Comparison of ENCODE assay signal across 24 cellular contexts in genomic region chr10:123865350-123865749, GRCh38. TPM values are rescaled to one million over a fixed set of nuclear protein-coding genes. Genes with fewer than 3 reads are reported as not detected.
DNase-seq lines count a peak whose midpoint lies in the region; ATAC-seq and TF ChIP-seq lines count a peak whose summit lies in the region.
"Had no signal": no experiment of that assay in that cellular context is flagged by ENCODE, and none has a peak within 500 bp of the region (broad histone marks: within the 10 kb centered on the region; RNA-seq: fewer than 3 reads in every experiment).

No MANE protein-coding gene starts in this region.

- no peaks in the 10 kb centered on the region for H3K4me1 ChIP-seq in right atrium auricular region
- H3K4me1 ChIP-seq in muscle layer of duodenum (ENCODE audit: control insufficient read depth in 1 of 2, insufficient read depth in 2 of 2, low read length in 2 of 2): peaks cover 15 to 17% of the 10 kb centered on the region in 2 donors
- peaks cover 87% of the 10 kb centered on the region for H3K4me1 ChIP-seq in stomach smooth muscle (ENCODE audit: control insufficient read depth, insufficient read depth, low read length)
- peaks cover 0 to 5% of the 10 kb centered on the region in 2 donors for H3K4me1 ChIP-seq in breast epithelium
- H3K4me1 ChIP-seq: HAP-1, SJSA1 had no signal

- ATAC-seq in Right ventricle myocardium inferior (no peak), GM18520 (IDR thresholded peaks at IDR 0.05; ENCODE audit: unreplicated experiment) (no peak)
- ATAC-seq in naive thymus-derived CD8-positive, alpha-beta T cell: no peak
- ATAC-seq: Panc1 had no signal

- no peak for TF ChIP-seq POLR2A in breast epithelium (IDR thresholded peaks at IDR 0.05)

- CTCF ChIA-PET in activated CD4-positive, alpha-beta T cell treated with anti-CD3 and anti-CD28 coated beads, Interleukin-2, amount 10 ng/mL, durations not matched to agents 7 days and 5 days (lab: Charles Lee): no interaction called here

- DNase-seq in right atrium auricular region (ENCODE audit: low spot score) (peak; percentile 53), Right ventricle myocardium inferior (ENCODE audit: missing footprints) (no peak), breast epithelium (ENCODE audit: low spot score in 2 of 2) (no peak)
- no peak for DNase-seq in naive thymus-derived CD8-positive, alpha-beta T cell
- DNase-seq in activated CD4-positive, alpha-beta T cell treated with anti-CD3 and anti-CD28 coated beads, Interleukin-2, amount 10 ng/mL, durations not matched to agents 7 days and 5 days: no peak
- DNase-seq: AML-193, COR-L47, DMS 273 treated with DMSO at 0.1 percent for 48 hours, DND-41, Karpas-422, NCI-H146, NCI-H2081 treated with DMSO at 0.1 percent for 48 hours, NCI-H446 treated with DMSO at 0.1 percent for 48 hours, NCI-H69 had no signal

- H3K27me3 ChIP-seq in right atrium auricular region: no peaks in the 10 kb centered on the region
- no peaks in the 10 kb centered on the region for H3K27me3 ChIP-seq in muscle layer of duodenum (ENCODE audit: low read depth, low read length)
- no peaks in the 10 kb centered on the region for H3K27me3 ChIP-seq in stomach smooth muscle (ENCODE audit: control insufficient read depth in 1 of 2, insufficient read depth in 2 of 2, low read length in 2 of 2)
- H3K27me3 ChIP-seq in breast epithelium: no peaks in the 10 kb centered on the region
- H3K27me3 ChIP-seq: SJSA1 had no signal

- no peak overlapping the region for H3K4me3 ChIP-seq in right atrium auricular region
- H3K4me3 ChIP-seq in muscle layer of duodenum (ENCODE audit: low read depth in 1 of 2, low read length in 2 of 2): peak overlapping the region in 1 of 2 donors; percentile 20
- peak overlapping the region in 1 of 2 donors; percentile 55 for H3K4me3 ChIP-seq in stomach smooth muscle (ENCODE audit: low read length in 2 of 2)
- no peak overlapping the region for H3K4me3 ChIP-seq in breast epithelium
- H3K4me3 ChIP-seq: HAP-1, SJSA1 had no signal

- H3K9me3 ChIP-seq in right atrium auricular region (no peaks in the 10 kb centered on the region), muscle layer of duodenum (ENCODE audit: control insufficient read depth in 1 of 2, low read length in 2 of 2) (no peaks in the 10 kb centered on the region), stomach smooth muscle (ENCODE audit: control insufficient read depth in 2 of 2, low read length in 2 of 2) (no peaks in the 10 kb centered on the region), breast epithelium (no peaks in the 10 kb centered on the region)
- H3K9me3 ChIP-seq: HAP-1, SJSA1 had no signal

- H3K27ac ChIP-seq in right atrium auricular region (peak overlapping the region in 1 of 2 donors; percentile 0), muscle layer of duodenum (ENCODE audit: low read length) (peak overlapping the region; percentile 84), stomach smooth muscle (ENCODE audit: low read length) (peak overlapping the region; percentile 99), breast epithelium (no peak overlapping the region)
- H3K27ac ChIP-seq: 22Rv1, SJSA1 had no signal

- H3K9me3 Mint-ChIP-seq in naive thymus-derived CD8-positive, alpha-beta T cell: no peaks in the 10 kb centered on the region
- H3K9me3 Mint-ChIP-seq in activated CD4-positive, alpha-beta T cell treated with anti-CD3 and anti-CD28 coated beads, Interleukin-2, amount 10 ng/mL, durations not matched to agents 7 days and 5 days: no peaks in the 10 kb centered on the region

- H3K27me3 Mint-ChIP-seq in naive thymus-derived CD8-positive, alpha-beta T cell: peaks cover 0 to 41% (median 7%) of the 10 kb centered on the region in 5 donors
- H3K27me3 Mint-ChIP-seq in activated CD4-positive, alpha-beta T cell treated with anti-CD3 and anti-CD28 coated beads, Interleukin-2, amount 10 ng/mL, durations not matched to agents 7 days and 5 days: no peaks in the 10 kb centered on the region

- H3K36me3 ChIP-seq in right atrium auricular region (no peaks in the 10 kb centered on the region), muscle layer of duodenum (ENCODE audit: control insufficient read depth in 1 of 2, insufficient read depth in 2 of 2, low read length in 2 of 2) (peaks cover 0 to 5% of the 10 kb centered on the region in 2 donors), stomach smooth muscle (ENCODE audit: control insufficient read depth in 2 of 2, insufficient read depth in 2 of 2, low read length in 2 of 2) (peaks cover 6 to 14% of the 10 kb centered on the region in 2 donors), breast epithelium (no peaks in the 10 kb centered on the region)
- H3K36me3 ChIP-seq: HAP-1, SJSA1 had no signal

- H3K9ac ChIP-seq in stomach smooth muscle (ENCODE audit: low read length in 2 of 2): peak overlapping the region; percentile 84 to 86

- H3K27ac Mint-ChIP-seq in naive thymus-derived CD8-positive, alpha-beta T cell: peak overlapping the region in 1 of 10 donors; percentile 34
- H3K27ac Mint-ChIP-seq in activated CD4-positive, alpha-beta T cell treated with anti-CD3 and anti-CD28 coated beads, Interleukin-2, amount 10 ng/mL, durations not matched to agents 7 days and 5 days: no peak overlapping the region

- POLR2A ChIA-PET in naive thymus-derived CD8-positive, alpha-beta T cell (lab: Charles Lee): no interaction called here
- POLR2A ChIA-PET in activated CD4-positive, alpha-beta T cell treated with anti-CD3 and anti-CD28 coated beads, Interleukin-2, amount 10 ng/mL, durations not matched to agents 7 days and 5 days (lab: Charles Lee): no interaction called here

- TF ChIP-seq CTCF in right atrium auricular region (IDR thresholded peaks at IDR 0.05): no peak
- TF ChIP-seq CTCF in breast epithelium (IDR thresholded peaks at IDR 0.05): no peak

- intact Hi-C loops in Right ventricle myocardium inferior (cut with DNase I) (no loop called here), breast epithelium (cut with DNase I; ENCODE audit: low total_unique reads) (no loop called here)

- H3K4me1 Mint-ChIP-seq in naive thymus-derived CD8-positive, alpha-beta T cell: no peaks in the 10 kb centered on the region
- H3K4me1 Mint-ChIP-seq in activated CD4-positive, alpha-beta T cell treated with anti-CD3 and anti-CD28 coated beads, Interleukin-2, amount 10 ng/mL, durations not matched to agents 7 days and 5 days: no peaks in the 10 kb centered on the region
- H3K4me1 Mint-ChIP-seq: IgD-negative memory B cell had no signal

- no peak overlapping the region for H3K4me3 Mint-ChIP-seq in naive thymus-derived CD8-positive, alpha-beta T cell
- H3K4me3 Mint-ChIP-seq in activated CD4-positive, alpha-beta T cell treated with anti-CD3 and anti-CD28 coated beads, Interleukin-2, amount 10 ng/mL, durations not matched to agents 7 days and 5 days: no peak overlapping the region

- H3K36me3 Mint-ChIP-seq in naive thymus-derived CD8-positive, alpha-beta T cell: no peaks in the 10 kb centered on the region
- no peaks in the 10 kb centered on the region for H3K36me3 Mint-ChIP-seq in activated CD4-positive, alpha-beta T cell treated with anti-CD3 and anti-CD28 coated beads, Interleukin-2, amount 10 ng/mL, durations not matched to agents 7 days and 5 days (ENCODE audit: low read depth)

RNA-seq across cellular contexts. Expression of gene CPXM2, which starts 26.3 kb away (rescaled TPM):
- total RNA-seq in right atrium auricular region (1 to 10 TPM; 8.3 to 8.5 TPM), Right ventricle myocardium inferior (4.6 TPM), breast epithelium (10 to 100 TPM in 1 of 3 donors, 1 to 10 TPM in 2; 5.3 to 16.7 (median 7.2) TPM)
- not detected for total RNA-seq in naive thymus-derived CD8-positive, alpha-beta T cell
- polyA plus RNA-seq in naive thymus-derived CD8-positive, alpha-beta T cell: not detected
- total RNA-seq in activated CD4-positive, alpha-beta T cell treated with anti-CD3 and anti-CD28 coated beads, Interleukin-2, amount 10 ng/mL, durations not matched to agents 7 days and 5 days: not detected
- total RNA-seq: G401, MCF 10A, SJSA1 had no signal
- polyA plus RNA-seq: IgD-negative memory B cell had no signal

Comparison
In these comparisons a context has a peak if more than half of its experiments do, and no peak if none do; other contexts are left out.
1. H3K27ac ChIP-seq: peak in muscle layer of duodenum (single experiment) and stomach smooth muscle (single experiment); none in breast epithelium (0 of 2).